In genomic region chr1:160618763-160619274, GRCh38 we compare ENCODE assay signal across 9 cellular contexts. TPM values are rescaled to one million over a fixed set of nuclear protein-coding genes. Genes with fewer than 3 reads are reported as not detected.
DNase-seq lines count a peak whose midpoint lies in the region; ATAC-seq and TF ChIP-seq lines count a peak whose summit lies in the region.
"Had no signal": no experiment of that assay in that cellular context is flagged by ENCODE, and none has a peak within 500 bp of the region (broad histone marks: within the 10 kb centered on the region; RNA-seq: fewer than 3 reads in every experiment).

No MANE protein-coding gene starts in this region.

- no peaks in the 10 kb centered on the region for H3K9me3 Mint-ChIP-seq in activated T-cell treated with anti-CD3 and anti-CD28 coated beads, Interleukin-2, amount 50 U/mL, for 24 hours

- H3K9me3 ChIP-seq in effector memory CD4-positive, alpha-beta T cell (ENCODE audit: control insufficient read depth, low read length), result no peaks in the 10 kb centered on the region
- no peaks in the 10 kb centered on the region for H3K9me3 ChIP-seq in MG63

- peaks cover 89% of the 10 kb centered on the region for H3K36me3 Mint-ChIP-seq in activated T-cell treated with anti-CD3 and anti-CD28 coated beads, Interleukin-2, amount 50 U/mL, for 24 hours (ENCODE audit: low read depth)

- peak overlapping the region; percentile 79 for H3K27ac Mint-ChIP-seq in activated T-cell treated with anti-CD3 and anti-CD28 coated beads, Interleukin-2, amount 50 U/mL, for 24 hours

- peaks cover 15% of the 10 kb centered on the region for H3K4me1 ChIP-seq in effector memory CD4-positive, alpha-beta T cell (ENCODE audit: control insufficient read depth, insufficient read depth, low read length, poor library complexity, severe bottlenecking)

- H3K4me1 Mint-ChIP-seq in activated T-cell treated with anti-CD3 and anti-CD28 coated beads, Interleukin-2, amount 50 U/mL, for 24 hours (ENCODE audit: low read depth), result peaks cover 73% of the 10 kb centered on the region

- no peak overlapping the region for H3K27ac ChIP-seq in effector memory CD4-positive, alpha-beta T cell (ENCODE audit: insufficient read depth, low read length, poor library complexity, severe bottlenecking)

- DNase-seq in activated T-cell treated with anti-CD3 and anti-CD28 coated beads, Interleukin-2, amount 50 U/mL, for 24 hours, result no peak
- DNase-seq in activated T-cell treated with anti-CD3 and anti-CD28 coated beads, Interleukin-2, amount 50 U/mL, for 48 hours, result no peak
- peak; percentile 2 for DNase-seq in NOMO-1 treated with dmso at 0.1 percent for 144 hours (lab: John Stamatoyannopoulos, UW; ENCODE audit: unreplicated experiment)
- DNase-seq in cardiac fibroblast (ENCODE audit: low read depth in 2 of 2), result no peak
- DNase-seq in stimulated activated CD8-positive, alpha-beta memory T cell treated with anti-CD3 and anti-CD28 coated beads, Interleukin-4, amount 100 ng/mL, for 48 hours, result peak; percentile 63
- DNase-seq in effector memory CD4-positive, alpha-beta T cell, result no peak
- no peak for DNase-seq in MG63

- peak; percentile 35 for TF ChIP-seq CTCF in cardiac fibroblast (IDR thresholded peaks at IDR 0.05; ENCODE audit: low read depth, low read length)

- H3K4me3 ChIP-seq in cardiac fibroblast (replicated peaks in 1 of 2; ENCODE audit: low read depth in 2 of 2, low read length in 2 of 2) (no peak overlapping the region), MG63 (no peak overlapping the region)
- H3K4me3 ChIP-seq in effector memory CD4-positive, alpha-beta T cell (ENCODE audit: insufficient read depth, low read depth, low read length, poor library complexity, severe bottlenecking), result no peak overlapping the region

- no peaks in the 10 kb centered on the region for H3K27me3 Mint-ChIP-seq in activated T-cell treated with anti-CD3 and anti-CD28 coated beads, Interleukin-2, amount 50 U/mL, for 24 hours

- H3K4me3 Mint-ChIP-seq in activated T-cell treated with anti-CD3 and anti-CD28 coated beads, Interleukin-2, amount 50 U/mL, for 24 hours, result no peak overlapping the region

- H3K36me3 ChIP-seq in effector memory CD4-positive, alpha-beta T cell (ENCODE audit: control insufficient read depth, insufficient read depth, low read length), result peaks cover 34% of the 10 kb centered on the region
- H3K36me3 ChIP-seq in MG63, result no peaks in the 10 kb centered on the region

- no peaks in the 10 kb centered on the region for H3K27me3 ChIP-seq in effector memory CD4-positive, alpha-beta T cell (replicated peaks; ENCODE audit: control insufficient read depth, insufficient read depth, low read length, poor library complexity, severe bottlenecking)
- peaks cover 7% of the 10 kb centered on the region for H3K27me3 ChIP-seq in MG63

- ATAC-seq in HG02870 (IDR thresholded peaks at IDR 0.05; ENCODE audit: unreplicated experiment), result no peak

RNA-seq across cellular contexts. Expression of gene SLAMF1, which starts 28.0 kb away (rescaled TPM):
- total RNA-seq in MG63 (2014; rRNA removed; shearing (Covaris generic); ENCODE audit: low replicate concordance), result not detected in 2 replicates
- total RNA-seq: myocyte had no signal

RNA-seq across cellular contexts. Expression of gene CD84, which starts 39.5 kb away (rescaled TPM):
- total RNA-seq in MG63 (2014; rRNA removed; shearing (Covaris generic); ENCODE audit: low replicate concordance), result not detected in 2 replicates
- total RNA-seq: myocyte had no signal

Comparison
In these comparisons a context has a peak if more than half of its experiments do, and no peak if none do; other contexts are left out.
1. DNase-seq: peak in NOMO-1 treated with dmso at 0.1 percent for 144 hours (single experiment) and stimulated activated CD8-positive, alpha-beta memory T cell treated with anti-CD3 and anti-CD28 coated beads, Interleukin-4, amount 100 ng/mL, for 48 hours (single experiment); none in activated T-cell treated with anti-CD3 and anti-CD28 coated beads, Interleukin-2, amount 50 U/mL, for 24 hours (single experiment), activated T-cell treated with anti-CD3 and anti-CD28 coated beads, Interleukin-2, amount 50 U/mL, for 48 hours (0 of 2), cardiac fibroblast (0 of 2), effector memory CD4-positive, alpha-beta T cell (0 of 3) and MG63 (single experiment).